8 cellular contexts compared by ENCODE assay signal in genomic region chr17:50397111-50397918, GRCh38.
DNase-seq lines count a peak whose midpoint lies in the region; ATAC-seq and TF ChIP-seq lines count a peak whose summit lies in the region.

Gene LRRC59 (minus strand): TSS chr17:50397523. CDS start chr17:50397317, 206 bp downstream.

- H3K9me3 ChIP-seq in mucosa of stomach (ENCODE audit: control insufficient read depth, low read length): no peaks in the 10 kb centered on the region

- DNase-seq in DMS153 (lab: John Stamatoyannopoulos, UW): peak; percentile 46
- DNase-seq in HuH-7 (ENCODE audit: low spot score): peak; percentile 88
- peak; percentile 91 for DNase-seq in OCI-M1 (lab: John Stamatoyannopoulos, UW)
- peak; percentile 97 for DNase-seq in activated T-cell treated with anti-CD3 and anti-CD28 coated beads, Interleukin-2, amount 50 U/mL, for 1 hour
- DNase-seq in erythroblast (lab: John Stamatoyannopoulos, UW): peak; percentile 91 to 94
- peak; percentile 97 for DNase-seq in stimulated activated CD8-positive, alpha-beta memory T cell treated with anti-CD3 and anti-CD28 coated beads, Interleukin-4, amount 100 ng/mL, for 48 hours

- H3K9ac ChIP-seq in mucosa of stomach (ENCODE audit: low read length): peak within 1 kb of the TSS; percentile 96

- H3K4me3 ChIP-seq in mucosa of stomach (ENCODE audit: low read length): peak within 1 kb of the TSS; percentile 99

- H3K27me3 ChIP-seq in mucosa of stomach (ENCODE audit: control insufficient read depth, insufficient read depth, low read length): no peaks in the 10 kb centered on the region

- H3K36me3 ChIP-seq in mucosa of stomach (ENCODE audit: control insufficient read depth, insufficient read depth, low read length): peaks cover 4% of the 10 kb centered on the region

- ATAC-seq in GM21515 (IDR thresholded peaks at IDR 0.05; ENCODE audit: unreplicated experiment): peak; percentile 96

- peaks cover 9% of the 10 kb centered on the region for H3K4me1 ChIP-seq in mucosa of stomach (ENCODE audit: control insufficient read depth, insufficient read depth, low read length)

- TF ChIP-seq POLR2A in erythroblast (IDR thresholded peaks at IDR 0.05; ENCODE audit: low read length): peak; percentile 87

Comparison
In these comparisons a context has a peak if more than half of its experiments do, and no peak if none do; other contexts are left out.
1. Peak in every context shown above with its lines: DNase-seq, ATAC-seq and H3K4me3 ChIP-seq.
2. DNase-seq: peak in every context shown above with its lines; median percentile 97 in activated T-cell treated with anti-CD3 and anti-CD28 coated beads, Interleukin-2, amount 50 U/mL, for 1 hour; 97 in stimulated activated CD8-positive, alpha-beta memory T cell treated with anti-CD3 and anti-CD28 coated beads, Interleukin-4, amount 100 ng/mL, for 48 hours; 92 in erythroblast; 91 in OCI-M1; 88 in HuH-7; 46 in DMS153.